Comparison of ENCODE assay signal across 23 cellular contexts in the genomic region with DNA sequence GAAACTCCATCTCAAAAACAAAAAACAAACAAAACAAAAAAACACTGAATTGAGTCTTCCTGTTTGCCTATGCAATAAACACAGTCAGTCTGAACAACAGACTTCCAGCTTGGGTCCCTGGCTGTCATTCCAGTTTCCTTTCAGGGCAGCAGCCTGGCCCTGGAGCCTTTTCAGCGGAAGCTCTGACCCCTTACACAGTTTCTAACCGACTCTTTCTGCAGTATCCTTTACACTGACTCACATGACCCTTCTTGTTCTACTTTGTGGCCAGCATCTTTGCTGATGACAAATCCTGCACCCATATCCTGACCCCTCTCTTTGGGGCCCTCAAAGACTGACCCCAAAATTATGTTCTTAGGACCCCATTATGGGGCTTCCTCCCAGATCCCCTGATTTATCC. TPM values are rescaled to one million over a fixed set of nuclear protein-coding genes. Genes with fewer than 3 reads are reported as not detected.
DNase-seq lines count a peak whose midpoint lies in the region; ATAC-seq and TF ChIP-seq lines count a peak whose summit lies in the region.
"Had no signal": no experiment of that assay in that cellular context is flagged by ENCODE, and none has a peak within 500 bp of the region (broad histone marks: within the 10 kb centered on the region; RNA-seq: fewer than 3 reads in every experiment).

No MANE protein-coding gene starts in this region.

- no peak overlapping the region for H3K27ac Mint-ChIP-seq in natural killer cell treated with Interleukin-12 subunit alpha and Interleukin-12 subunit beta and Interleukin-15 and Interleukin-18, amount 100 ng/mL, for 72 hours
- no peak overlapping the region for H3K27ac Mint-ChIP-seq in natural killer cell
- peak overlapping the region; percentile 13 to 61 for H3K27ac Mint-ChIP-seq in effector memory CD8-positive, alpha-beta T cell
- H3K27ac Mint-ChIP-seq: GM23338 had no signal

- TF ChIP-seq CTCF in natural killer cell (IDR thresholded peaks at IDR 0.05) = no peak
- no peak for TF ChIP-seq CTCF in upper lobe of right lung (IDR thresholded peaks at IDR 0.05)
- TF ChIP-seq CTCF in lower leg skin (IDR thresholded peaks at IDR 0.05) = no peak

- no peak for TF ChIP-seq POLR2A in lower leg skin (IDR thresholded peaks at IDR 0.05)

- H3K27me3 Mint-ChIP-seq in natural killer cell treated with Interleukin-12 subunit alpha and Interleukin-12 subunit beta and Interleukin-15 and Interleukin-18, amount 100 ng/mL, for 72 hours = no peaks in the 10 kb centered on the region
- no peaks in the 10 kb centered on the region for H3K27me3 Mint-ChIP-seq in natural killer cell (ENCODE audit: low read depth in 2 of 2)
- H3K27me3 Mint-ChIP-seq in effector memory CD8-positive, alpha-beta T cell = peaks cover 11 to 12% of the 10 kb centered on the region in 2 donors

- no peaks in the 10 kb centered on the region for H3K4me1 ChIP-seq in upper lobe of right lung
- H3K4me1 ChIP-seq: BE2C had no signal

- intact Hi-C loops in natural killer cell (cut with micrococcal nuclease) = no loop called here
- intact Hi-C loops in upper lobe of right lung (cut with DNase I) = no loop called here
- intact Hi-C loops in lower leg skin (cut with DNase I; ENCODE audit: low total_unique reads) = no loop called here

- ATAC-seq in natural killer cell treated with Interleukin-12 subunit alpha and Interleukin-12 subunit beta and Interleukin-15 and Interleukin-18, amount 100 ng/mL, for 72 hours = no peak
- ATAC-seq in natural killer cell = no peak
- ATAC-seq in effector memory CD8-positive, alpha-beta T cell (replicated peaks) = no peak
- peak; percentile 44 for ATAC-seq in left lobe of liver
- peak; percentile 48 for ATAC-seq in upper lobe of right lung
- no peak for ATAC-seq in GM18909 (IDR thresholded peaks at IDR 0.05; ENCODE audit: poor library complexity, unreplicated experiment)
- ATAC-seq in GM21528 (IDR thresholded peaks at IDR 0.05; ENCODE audit: low FRiP score, unreplicated experiment) = no peak
- ATAC-seq: GM23338, K562 had no signal

- no peaks in the 10 kb centered on the region for H3K36me3 ChIP-seq in upper lobe of right lung
- H3K36me3 ChIP-seq: BE2C had no signal

- DNase-seq in natural killer cell treated with Interleukin-12 subunit alpha and Interleukin-12 subunit beta and Interleukin-15 and Interleukin-18, amount 100 ng/mL, for 72 hours (ENCODE audit: low spot score) = peak; percentile 32
- no peak for DNase-seq in natural killer cell
- no peak for DNase-seq in effector memory CD8-positive, alpha-beta T cell
- no peak for DNase-seq in left lobe of liver (ENCODE audit: low spot score)
- no peak for DNase-seq in upper lobe of right lung
- no peak for DNase-seq in lower leg skin (ENCODE audit: low spot score in 2 of 2)
- DNase-seq: BE2C; Calu3; CD4-positive, alpha-beta memory T cell; DMS53; MV-4-11; NCI-H1417; NCI-H187 treated with DMSO at 0.1 percent for 48 hours; NCI-H2171; NCI-H446; NCI-H69; NK-92 treated with Interleukin-12 subunit alpha and Interleukin-12 subunit beta, amount 100 ng/mL, for 24 hours had no signal

- H3K4me1 Mint-ChIP-seq in natural killer cell treated with Interleukin-12 subunit alpha and Interleukin-12 subunit beta and Interleukin-15 and Interleukin-18, amount 100 ng/mL, for 72 hours (ENCODE audit: low read depth in 2 of 2) = no peaks in the 10 kb centered on the region
- no peaks in the 10 kb centered on the region for H3K4me1 Mint-ChIP-seq in natural killer cell
- H3K4me1 Mint-ChIP-seq in effector memory CD8-positive, alpha-beta T cell (ENCODE audit: low read depth in 2 of 2) = peaks cover 0 to 1% of the 10 kb centered on the region in 2 donors
- H3K4me1 Mint-ChIP-seq: GM23338 had no signal

- H3K27me3 ChIP-seq in upper lobe of right lung = no peaks in the 10 kb centered on the region
- H3K27me3 ChIP-seq: BE2C had no signal

- H3K4me3 ChIP-seq in upper lobe of right lung (no peak overlapping the region), lower leg skin (ENCODE audit: low read depth, poor library complexity, severe bottlenecking) (no peak overlapping the region)
- H3K4me3 ChIP-seq: GM23338, K562 had no signal

- no peaks in the 10 kb centered on the region for H3K9me3 Mint-ChIP-seq in natural killer cell treated with Interleukin-12 subunit alpha and Interleukin-12 subunit beta and Interleukin-15 and Interleukin-18, amount 100 ng/mL, for 72 hours
- no peaks in the 10 kb centered on the region for H3K9me3 Mint-ChIP-seq in natural killer cell
- H3K9me3 Mint-ChIP-seq in effector memory CD8-positive, alpha-beta T cell = no peaks in the 10 kb centered on the region
- H3K9me3 Mint-ChIP-seq: CD4-positive, alpha-beta memory T cell had no signal

- H3K9me3 ChIP-seq in upper lobe of right lung = no peaks in the 10 kb centered on the region
- H3K9me3 ChIP-seq: BE2C had no signal

- H3K36me3 Mint-ChIP-seq in natural killer cell treated with Interleukin-12 subunit alpha and Interleukin-12 subunit beta and Interleukin-15 and Interleukin-18, amount 100 ng/mL, for 72 hours = no peaks in the 10 kb centered on the region
- H3K36me3 Mint-ChIP-seq in natural killer cell = no peaks in the 10 kb centered on the region
- H3K36me3 Mint-ChIP-seq in effector memory CD8-positive, alpha-beta T cell (ENCODE audit: insufficient read depth) = no peaks in the 10 kb centered on the region
- H3K36me3 Mint-ChIP-seq: CD4-positive, alpha-beta memory T cell had no signal

- no peak overlapping the region for H3K4me3 Mint-ChIP-seq in natural killer cell treated with Interleukin-12 subunit alpha and Interleukin-12 subunit beta and Interleukin-15 and Interleukin-18, amount 100 ng/mL, for 72 hours
- no peak overlapping the region for H3K4me3 Mint-ChIP-seq in natural killer cell
- H3K4me3 Mint-ChIP-seq in effector memory CD8-positive, alpha-beta T cell = no peak overlapping the region
- H3K4me3 Mint-ChIP-seq: CD4-positive, alpha-beta memory T cell; GM23338 had no signal

- WGBS in lower leg skin, 2 donors = 66 to 76% methylated on average over 2 of the region's 2 CpGs

- no peak overlapping the region for H3K27ac ChIP-seq in upper lobe of right lung
- H3K27ac ChIP-seq: 22Rv1, HL-60 had no signal

RNA-seq across cellular contexts. Expression of a gene that starts 38.3 kb away (rescaled TPM):
- total RNA-seq in natural killer cell treated with Interleukin-12 subunit alpha and Interleukin-12 subunit beta and Interleukin-15 and Interleukin-18, amount 100 ng/mL, for 72 hours = 10 to 100 TPM; 34.3 to 55.7 TPM
- 10 to 100 TPM; 36.4 to 45.7 (median 43.9) TPM for total RNA-seq in natural killer cell
- total RNA-seq in left lobe of liver = 10.4 TPM
- 35.6 TPM for total RNA-seq in upper lobe of right lung
- 10 to 100 TPM; 22.3 to 44.3 (median 31.1) TPM for total RNA-seq in lower leg skin

Comparison
In these comparisons a context has a peak if more than half of its experiments do, and no peak if none do; other contexts are left out.
1. ATAC-seq: peak in left lobe of liver (single experiment) and upper lobe of right lung (single experiment); none in natural killer cell treated with Interleukin-12 subunit alpha and Interleukin-12 subunit beta and Interleukin-15 and Interleukin-18, amount 100 ng/mL, for 72 hours (0 of 2), natural killer cell (0 of 3), effector memory CD8-positive, alpha-beta T cell (single experiment), GM18909 (single experiment) and GM21528 (single experiment).
2. H3K27ac Mint-ChIP-seq: peak in effector memory CD8-positive, alpha-beta T cell (2 of 2); none in natural killer cell treated with Interleukin-12 subunit alpha and Interleukin-12 subunit beta and Interleukin-15 and Interleukin-18, amount 100 ng/mL, for 72 hours (0 of 2) and natural killer cell (0 of 2).